ENCODE assay signal across 1 cellular context in genomic region chr3:141312359-141313090, GRCh38.
TF ChIP-seq lines count a peak whose summit lies in the region.

No MANE protein-coding gene starts in this region.

TF ChIP-seq in K562, 482 proteins besides CTCF, POLR2A, EP300 and RAD21 (continued from another document and continues in another):
- TF ChIP-seq, protein P1, sequence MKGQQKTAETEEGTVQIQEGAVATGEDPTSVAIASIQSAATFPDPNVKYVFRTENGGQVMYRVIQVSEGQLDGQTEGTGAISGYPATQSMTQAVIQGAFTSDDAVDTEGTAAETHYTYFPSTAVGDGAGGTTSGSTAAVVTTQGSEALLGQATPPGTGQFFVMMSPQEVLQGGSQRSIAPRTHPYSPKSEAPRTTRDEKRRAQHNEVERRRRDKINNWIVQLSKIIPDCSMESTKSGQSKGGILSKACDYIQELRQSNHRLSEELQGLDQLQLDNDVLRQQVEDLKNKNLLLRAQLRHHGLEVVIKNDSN (CRISPR knock-in tag; IDR thresholded peaks at IDR 0.05), result no peak; the same call in 1 of the 2 replicates
- no peak for TF ChIP-seq HDAC3 (IDR thresholded peaks at IDR 0.05; ENCODE audit: borderline replicate concordance, partially characterized antibody)
- peak; percentile 100 for TF ChIP-seq HDAC8 (tag; IDR thresholded peaks at IDR 0.05)
- TF ChIP-seq, protein P2, sequence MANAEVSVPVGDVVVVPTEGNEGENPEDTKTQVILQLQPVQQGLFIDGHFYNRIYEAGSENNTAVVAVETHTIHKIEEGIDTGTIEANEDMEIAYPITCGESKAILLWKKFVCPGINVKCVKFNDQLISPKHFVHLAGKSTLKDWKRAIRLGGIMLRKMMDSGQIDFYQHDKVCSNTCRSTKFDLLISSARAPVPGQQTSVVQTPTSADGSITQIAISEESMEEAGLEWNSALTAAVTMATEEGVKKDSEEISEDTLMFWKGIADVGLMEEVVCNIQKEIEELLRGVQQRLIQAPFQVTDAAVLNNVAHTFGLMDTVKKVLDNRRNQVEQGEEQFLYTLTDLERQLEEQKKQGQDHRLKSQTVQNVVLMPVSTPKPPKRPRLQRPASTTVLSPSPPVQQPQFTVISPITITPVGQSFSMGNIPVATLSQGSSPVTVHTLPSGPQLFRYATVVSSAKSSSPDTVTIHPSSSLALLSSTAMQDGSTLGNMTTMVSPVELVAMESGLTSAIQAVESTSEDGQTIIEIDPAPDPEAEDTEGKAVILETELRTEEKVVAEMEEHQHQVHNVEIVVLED (CRISPR knock-in tag; IDR thresholded peaks at IDR 0.05), result peak; percentile 91
- no peak for TF ChIP-seq KHSRP (IDR thresholded peaks at IDR 0.05)
- TF ChIP-seq SREBF2 (CRISPR knock-in tag; IDR thresholded peaks at IDR 0.05), result no peak
- no peak for TF ChIP-seq NFYB (IDR thresholded peaks at IDR 0.05; ENCODE audit: extremely low read depth, insufficient read length)
- TF ChIP-seq, protein P3, sequence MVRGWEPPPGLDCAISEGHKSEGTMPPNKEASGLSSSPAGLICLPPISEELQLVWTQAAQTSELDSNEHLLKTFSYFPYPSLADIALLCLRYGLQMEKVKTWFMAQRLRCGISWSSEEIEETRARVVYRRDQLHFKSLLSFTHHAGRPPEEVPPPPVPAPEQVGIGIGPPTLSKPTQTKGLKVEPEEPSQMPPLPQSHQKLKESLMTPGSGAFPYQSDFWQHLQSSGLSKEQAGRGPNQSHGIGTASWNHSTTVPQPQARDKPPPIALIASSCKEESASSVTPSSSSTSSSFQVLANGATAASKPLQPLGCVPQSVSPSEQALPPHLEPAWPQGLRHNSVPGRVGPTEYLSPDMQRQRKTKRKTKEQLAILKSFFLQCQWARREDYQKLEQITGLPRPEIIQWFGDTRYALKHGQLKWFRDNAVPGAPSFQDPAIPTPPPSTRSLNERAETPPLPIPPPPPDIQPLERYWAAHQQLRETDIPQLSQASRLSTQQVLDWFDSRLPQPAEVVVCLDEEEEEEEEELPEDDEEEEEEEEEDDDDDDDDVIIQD (CRISPR knock-in tag; IDR thresholded peaks at IDR 0.05), result peak; percentile 99
- no peak for TF ChIP-seq ZNF384 (IDR thresholded peaks at IDR 0.05; ENCODE audit: low read depth, low read length)
- no peak for TF ChIP-seq SAP30 (IDR thresholded peaks at IDR 0.05; ENCODE audit: borderline replicate concordance, insufficient read depth, low read depth, low read length, poor library complexity, severe bottlenecking)
- TF ChIP-seq, protein P4, sequence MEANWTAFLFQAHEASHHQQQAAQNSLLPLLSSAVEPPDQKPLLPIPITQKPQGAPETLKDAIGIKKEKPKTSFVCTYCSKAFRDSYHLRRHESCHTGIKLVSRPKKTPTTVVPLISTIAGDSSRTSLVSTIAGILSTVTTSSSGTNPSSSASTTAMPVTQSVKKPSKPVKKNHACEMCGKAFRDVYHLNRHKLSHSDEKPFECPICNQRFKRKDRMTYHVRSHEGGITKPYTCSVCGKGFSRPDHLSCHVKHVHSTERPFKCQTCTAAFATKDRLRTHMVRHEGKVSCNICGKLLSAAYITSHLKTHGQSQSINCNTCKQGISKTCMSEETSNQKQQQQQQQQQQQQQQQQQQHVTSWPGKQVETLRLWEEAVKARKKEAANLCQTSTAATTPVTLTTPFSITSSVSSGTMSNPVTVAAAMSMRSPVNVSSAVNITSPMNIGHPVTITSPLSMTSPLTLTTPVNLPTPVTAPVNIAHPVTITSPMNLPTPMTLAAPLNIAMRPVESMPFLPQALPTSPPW (CRISPR knock-in tag; IDR thresholded peaks at IDR 0.05), result peak; percentile 85
- TF ChIP-seq ZNF124 (CRISPR knock-in tag; IDR thresholded peaks at IDR 0.05), result no peak
- no peak; the same call in none of the 2 replicates for TF ChIP-seq SOX6 (IDR thresholded peaks at IDR 0.05)
- TF ChIP-seq TCF7L2 (IDR thresholded peaks at IDR 0.05; ENCODE audit: low read depth, low read length), result no peak
- TF ChIP-seq, protein P5, sequence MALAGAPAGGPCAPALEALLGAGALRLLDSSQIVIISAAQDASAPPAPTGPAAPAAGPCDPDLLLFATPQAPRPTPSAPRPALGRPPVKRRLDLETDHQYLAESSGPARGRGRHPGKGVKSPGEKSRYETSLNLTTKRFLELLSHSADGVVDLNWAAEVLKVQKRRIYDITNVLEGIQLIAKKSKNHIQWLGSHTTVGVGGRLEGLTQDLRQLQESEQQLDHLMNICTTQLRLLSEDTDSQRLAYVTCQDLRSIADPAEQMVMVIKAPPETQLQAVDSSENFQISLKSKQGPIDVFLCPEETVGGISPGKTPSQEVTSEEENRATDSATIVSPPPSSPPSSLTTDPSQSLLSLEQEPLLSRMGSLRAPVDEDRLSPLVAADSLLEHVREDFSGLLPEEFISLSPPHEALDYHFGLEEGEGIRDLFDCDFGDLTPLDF (CRISPR knock-in tag; IDR thresholded peaks at IDR 0.05), result no peak
- peak; percentile 70 for TF ChIP-seq GATA2 (CRISPR knock-in tag; IDR thresholded peaks at IDR 0.05)
- peak; percentile 98 for TF ChIP-seq HEY1 (CRISPR knock-in tag; IDR thresholded peaks at IDR 0.05; ENCODE audit: borderline replicate concordance)
- TF ChIP-seq KLF16 (IDR thresholded peaks at IDR 0.05), result peak; percentile 61
- peak; percentile 70; the same call in 1 of the 2 replicates for TF ChIP-seq ZNF77 (CRISPR knock-in tag; IDR thresholded peaks at IDR 0.05)
- TF ChIP-seq ZFP91 (CRISPR knock-in tag; IDR thresholded peaks at IDR 0.05), result no peak
- TF ChIP-seq NCOA2 (IDR thresholded peaks at IDR 0.05; ENCODE audit: partially characterized antibody in 2 of 2), result no peak
- peak; percentile 99 for TF ChIP-seq CREB5 (CRISPR knock-in tag; IDR thresholded peaks at IDR 0.05)
- TF ChIP-seq REST (CRISPR knock-in tag; IDR thresholded peaks at IDR 0.05; ENCODE audit: low read depth), result peak; percentile 94
- no peak for TF ChIP-seq ZNF277 (CRISPR knock-in tag; IDR thresholded peaks at IDR 0.05; ENCODE audit: borderline replicate concordance)
- TF ChIP-seq, protein P6, sequence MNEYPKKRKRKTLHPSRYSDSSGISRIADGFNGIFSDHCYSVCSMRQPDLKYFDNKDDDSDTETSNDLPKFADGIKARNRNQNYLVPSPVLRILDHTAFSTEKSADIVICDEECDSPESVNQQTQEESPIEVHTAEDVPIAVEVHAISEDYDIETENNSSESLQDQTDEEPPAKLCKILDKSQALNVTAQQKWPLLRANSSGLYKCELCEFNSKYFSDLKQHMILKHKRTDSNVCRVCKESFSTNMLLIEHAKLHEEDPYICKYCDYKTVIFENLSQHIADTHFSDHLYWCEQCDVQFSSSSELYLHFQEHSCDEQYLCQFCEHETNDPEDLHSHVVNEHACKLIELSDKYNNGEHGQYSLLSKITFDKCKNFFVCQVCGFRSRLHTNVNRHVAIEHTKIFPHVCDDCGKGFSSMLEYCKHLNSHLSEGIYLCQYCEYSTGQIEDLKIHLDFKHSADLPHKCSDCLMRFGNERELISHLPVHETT (CRISPR knock-in tag; conservative IDR thresholded peaks at IDR 0.05 in 1 of 2, IDR thresholded peaks at IDR 0.05 in 1 of 2), result peak in 1 of 2 experiments; percentile 100; a peak in 2 of 4 replicates
- peak; percentile 96 for TF ChIP-seq ZNF717 (CRISPR knock-in tag; IDR thresholded peaks at IDR 0.05)
- TF ChIP-seq, protein P7, sequence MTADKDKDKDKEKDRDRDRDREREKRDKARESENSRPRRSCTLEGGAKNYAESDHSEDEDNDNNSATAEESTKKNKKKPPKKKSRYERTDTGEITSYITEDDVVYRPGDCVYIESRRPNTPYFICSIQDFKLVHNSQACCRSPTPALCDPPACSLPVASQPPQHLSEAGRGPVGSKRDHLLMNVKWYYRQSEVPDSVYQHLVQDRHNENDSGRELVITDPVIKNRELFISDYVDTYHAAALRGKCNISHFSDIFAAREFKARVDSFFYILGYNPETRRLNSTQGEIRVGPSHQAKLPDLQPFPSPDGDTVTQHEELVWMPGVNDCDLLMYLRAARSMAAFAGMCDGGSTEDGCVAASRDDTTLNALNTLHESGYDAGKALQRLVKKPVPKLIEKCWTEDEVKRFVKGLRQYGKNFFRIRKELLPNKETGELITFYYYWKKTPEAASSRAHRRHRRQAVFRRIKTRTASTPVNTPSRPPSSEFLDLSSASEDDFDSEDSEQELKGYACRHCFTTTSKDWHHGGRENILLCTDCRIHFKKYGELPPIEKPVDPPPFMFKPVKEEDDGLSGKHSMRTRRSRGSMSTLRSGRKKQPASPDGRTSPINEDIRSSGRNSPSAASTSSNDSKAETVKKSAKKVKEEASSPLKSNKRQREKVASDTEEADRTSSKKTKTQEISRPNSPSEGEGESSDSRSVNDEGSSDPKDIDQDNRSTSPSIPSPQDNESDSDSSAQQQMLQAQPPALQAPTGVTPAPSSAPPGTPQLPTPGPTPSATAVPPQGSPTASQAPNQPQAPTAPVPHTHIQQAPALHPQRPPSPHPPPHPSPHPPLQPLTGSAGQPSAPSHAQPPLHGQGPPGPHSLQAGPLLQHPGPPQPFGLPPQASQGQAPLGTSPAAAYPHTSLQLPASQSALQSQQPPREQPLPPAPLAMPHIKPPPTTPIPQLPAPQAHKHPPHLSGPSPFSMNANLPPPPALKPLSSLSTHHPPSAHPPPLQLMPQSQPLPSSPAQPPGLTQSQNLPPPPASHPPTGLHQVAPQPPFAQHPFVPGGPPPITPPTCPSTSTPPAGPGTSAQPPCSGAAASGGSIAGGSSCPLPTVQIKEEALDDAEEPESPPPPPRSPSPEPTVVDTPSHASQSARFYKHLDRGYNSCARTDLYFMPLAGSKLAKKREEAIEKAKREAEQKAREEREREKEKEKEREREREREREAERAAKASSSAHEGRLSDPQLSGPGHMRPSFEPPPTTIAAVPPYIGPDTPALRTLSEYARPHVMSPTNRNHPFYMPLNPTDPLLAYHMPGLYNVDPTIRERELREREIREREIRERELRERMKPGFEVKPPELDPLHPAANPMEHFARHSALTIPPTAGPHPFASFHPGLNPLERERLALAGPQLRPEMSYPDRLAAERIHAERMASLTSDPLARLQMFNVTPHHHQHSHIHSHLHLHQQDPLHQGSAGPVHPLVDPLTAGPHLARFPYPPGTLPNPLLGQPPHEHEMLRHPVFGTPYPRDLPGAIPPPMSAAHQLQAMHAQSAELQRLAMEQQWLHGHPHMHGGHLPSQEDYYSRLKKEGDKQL (CRISPR knock-in tag; IDR thresholded peaks at IDR 0.05; ENCODE audit: borderline replicate concordance), result no peak
- no peak for TF ChIP-seq FOXM1 (IDR thresholded peaks at IDR 0.05; ENCODE audit: low read depth)
- TF ChIP-seq FOXM1 (CRISPR knock-in tag; IDR thresholded peaks at IDR 0.05; ENCODE audit: low read depth), result no peak
- peak; percentile 91 for TF ChIP-seq ZNF3 (CRISPR knock-in tag; IDR thresholded peaks at IDR 0.05)
- TF ChIP-seq HNRNPL (IDR thresholded peaks at IDR 0.05; ENCODE audit: low read depth, low read length), result peak; percentile 85
- peak; percentile 99 for TF ChIP-seq GATAD2A (IDR thresholded peaks at IDR 0.05)
- no peak for TF ChIP-seq YBX1 (IDR thresholded peaks at IDR 0.05)
- TF ChIP-seq RBM22 (IDR thresholded peaks at IDR 0.05; ENCODE audit: low read depth, low read length, poor library complexity, severe bottlenecking), result no peak
